7 cellular contexts compared by ENCODE assay signal in genomic region chr9:2023532-2023931, GRCh38.
DNase-seq lines count a peak whose midpoint lies in the region; ATAC-seq lines count a peak whose summit lies in the region.

No MANE protein-coding gene starts in this region.

- H3K36me3 ChIP-seq in rectal smooth muscle tissue (ENCODE audit: control insufficient read depth, insufficient read depth, low read length), result no peaks in the 10 kb centered on the region

- no peaks in the 10 kb centered on the region for H3K9me3 Mint-ChIP-seq in activated naive CD8-positive, alpha-beta T cell (ENCODE audit: low read depth)

- ATAC-seq in GM18870 (IDR thresholded peaks at IDR 0.05; ENCODE audit: unreplicated experiment), result peak; percentile 60
- ATAC-seq in HG02870 (IDR thresholded peaks at IDR 0.05; ENCODE audit: unreplicated experiment), result peak; percentile 34

- H3K27me3 Mint-ChIP-seq in activated naive CD8-positive, alpha-beta T cell, result no peaks in the 10 kb centered on the region

- peaks cover 44% of the 10 kb centered on the region for H3K4me1 ChIP-seq in rectal smooth muscle tissue (ENCODE audit: control insufficient read depth, insufficient read depth, low read length)

- H3K4me1 Mint-ChIP-seq in activated naive CD8-positive, alpha-beta T cell (ENCODE audit: low read depth), result peaks cover 96% of the 10 kb centered on the region

- H3K4me3 Mint-ChIP-seq in activated naive CD8-positive, alpha-beta T cell, result peak overlapping the region; percentile 66

- H3K4me3 ChIP-seq in rectal smooth muscle tissue (ENCODE audit: low read length), result no peak overlapping the region

- H3K27ac Mint-ChIP-seq in activated naive CD8-positive, alpha-beta T cell, result peak overlapping the region; percentile 90

- DNase-seq in foreskin melanocyte (no peak), NCI-H345 treated with DMSO at 0.1 percent for 48 hours (lab: John Stamatoyannopoulos, UW; ENCODE audit: unreplicated experiment) (no peak), T-helper 9 cell (no peak)

- H3K27me3 ChIP-seq in rectal smooth muscle tissue (ENCODE audit: control insufficient read depth, insufficient read depth, low read length), result no peaks in the 10 kb centered on the region

- no peak overlapping the region for H3K9ac ChIP-seq in rectal smooth muscle tissue (ENCODE audit: low read length)

- H3K27ac ChIP-seq in rectal smooth muscle tissue (ENCODE audit: low read depth, low read length), result peak overlapping the region; percentile 63

- no peaks in the 10 kb centered on the region for H3K36me3 Mint-ChIP-seq in activated naive CD8-positive, alpha-beta T cell
